ENCODE assay signal across 1 cellular context in genomic region chr19:8513687-8514504, GRCh38.
TF ChIP-seq lines count a peak whose summit lies in the region.

A gene with protein sequence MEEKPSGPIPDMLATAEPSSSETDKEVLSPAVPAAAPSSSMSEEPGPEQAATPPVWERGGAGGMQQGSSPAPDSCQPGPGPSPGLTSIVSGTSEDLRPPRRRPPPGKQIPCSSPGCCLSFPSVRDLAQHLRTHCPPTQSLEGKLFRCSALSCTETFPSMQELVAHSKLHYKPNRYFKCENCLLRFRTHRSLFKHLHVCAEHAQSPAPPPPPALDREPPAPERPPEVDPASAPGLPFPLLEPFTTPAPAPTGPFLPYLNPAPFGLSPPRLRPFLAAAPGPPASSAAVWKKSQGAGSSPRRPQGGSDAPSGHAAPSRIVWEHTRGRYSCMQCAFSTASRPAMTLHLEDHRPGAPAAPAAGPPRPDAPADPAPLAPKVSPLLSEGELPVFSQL (minus strand): TSS chr19:8514167. CDS start chr19:8514046, 121 bp downstream.

TF ChIP-seq in HepG2, 621 proteins besides CTCF, POLR2A, EP300 and RAD21 (continued from another document and continues in another):
- no peak for TF ChIP-seq CERS6 (CRISPR knock-in tag; IDR thresholded peaks at IDR 0.05)
- TF ChIP-seq, protein P1, sequence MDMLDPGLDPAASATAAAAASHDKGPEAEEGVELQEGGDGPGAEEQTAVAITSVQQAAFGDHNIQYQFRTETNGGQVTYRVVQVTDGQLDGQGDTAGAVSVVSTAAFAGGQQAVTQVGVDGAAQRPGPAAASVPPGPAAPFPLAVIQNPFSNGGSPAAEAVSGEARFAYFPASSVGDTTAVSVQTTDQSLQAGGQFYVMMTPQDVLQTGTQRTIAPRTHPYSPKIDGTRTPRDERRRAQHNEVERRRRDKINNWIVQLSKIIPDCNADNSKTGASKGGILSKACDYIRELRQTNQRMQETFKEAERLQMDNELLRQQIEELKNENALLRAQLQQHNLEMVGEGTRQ (IDR thresholded peaks at IDR 0.05; ENCODE audit: low read depth, low read length), result no peak
- TF ChIP-seq, protein P1 (CRISPR knock-in tag; IDR thresholded peaks at IDR 0.05; ENCODE audit: borderline replicate concordance), result no peak
- TF ChIP-seq NCOA1 (CRISPR knock-in tag; IDR thresholded peaks at IDR 0.05), result no peak
- no peak for TF ChIP-seq ZNF468 (CRISPR knock-in tag; IDR thresholded peaks at IDR 0.05)
- TF ChIP-seq ZNF44 (CRISPR knock-in tag; IDR thresholded peaks at IDR 0.05), result no peak
- TF ChIP-seq CBX1 (IDR thresholded peaks at IDR 0.05; ENCODE audit: low read depth), result no peak
- TF ChIP-seq MXD4 (CRISPR knock-in tag; IDR thresholded peaks at IDR 0.05), result no peak; the same call in 1 of the 2 replicates
- TF ChIP-seq FOXJ3 (CRISPR knock-in tag; IDR thresholded peaks at IDR 0.05; ENCODE audit: borderline replicate concordance), result no peak
- TF ChIP-seq JUNB (CRISPR knock-in tag; IDR thresholded peaks at IDR 0.05; ENCODE audit: borderline replicate concordance), result no peak
- peak; percentile 37; the same call in 1 of the 2 replicates for TF ChIP-seq ZNF446 (CRISPR knock-in tag; IDR thresholded peaks at IDR 0.05)
- TF ChIP-seq KLF15 (CRISPR knock-in tag; IDR thresholded peaks at IDR 0.05; ENCODE audit: borderline replicate concordance), result 0 out of 2 replicates have a peak, but pooled peaks have one; percentile 22
- TF ChIP-seq TBX2 (CRISPR knock-in tag; IDR thresholded peaks at IDR 0.05; ENCODE audit: borderline replicate concordance), result peak; percentile 62; the same call in 1 of the 2 replicates
- TF ChIP-seq, protein P2, sequence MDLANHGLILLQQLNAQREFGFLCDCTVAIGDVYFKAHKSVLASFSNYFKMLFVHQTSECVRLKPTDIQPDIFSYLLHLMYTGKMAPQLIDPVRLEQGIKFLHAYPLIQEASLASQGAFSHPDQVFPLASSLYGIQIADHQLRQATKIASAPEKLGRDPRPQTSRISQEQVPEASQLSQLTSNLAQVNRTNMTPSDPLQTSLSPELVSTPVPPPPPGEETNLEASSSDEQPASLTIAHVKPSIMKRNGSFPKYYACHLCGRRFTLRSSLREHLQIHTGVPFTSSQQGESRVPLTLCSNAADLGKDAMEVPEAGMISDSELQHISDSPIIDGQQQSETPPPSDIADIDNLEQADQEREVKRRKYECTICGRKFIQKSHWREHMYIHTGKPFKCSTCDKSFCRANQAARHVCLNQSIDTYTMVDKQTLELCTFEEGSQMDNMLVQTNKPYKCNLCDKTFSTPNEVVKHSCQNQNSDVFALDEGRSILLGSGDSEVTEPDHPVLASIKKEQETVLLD (CRISPR knock-in tag; IDR thresholded peaks at IDR 0.05; ENCODE audit: low read depth), result no peak
- no peak for TF ChIP-seq ZNF780A (CRISPR knock-in tag; IDR thresholded peaks at IDR 0.05)
- TF ChIP-seq ZUFSP (CRISPR knock-in tag; IDR thresholded peaks at IDR 0.05; ENCODE audit: borderline replicate concordance), result no peak
- TF ChIP-seq PRMT3 (CRISPR knock-in tag; IDR thresholded peaks at IDR 0.05; ENCODE audit: borderline replicate concordance, low read depth), result no peak
- TF ChIP-seq, protein P3, sequence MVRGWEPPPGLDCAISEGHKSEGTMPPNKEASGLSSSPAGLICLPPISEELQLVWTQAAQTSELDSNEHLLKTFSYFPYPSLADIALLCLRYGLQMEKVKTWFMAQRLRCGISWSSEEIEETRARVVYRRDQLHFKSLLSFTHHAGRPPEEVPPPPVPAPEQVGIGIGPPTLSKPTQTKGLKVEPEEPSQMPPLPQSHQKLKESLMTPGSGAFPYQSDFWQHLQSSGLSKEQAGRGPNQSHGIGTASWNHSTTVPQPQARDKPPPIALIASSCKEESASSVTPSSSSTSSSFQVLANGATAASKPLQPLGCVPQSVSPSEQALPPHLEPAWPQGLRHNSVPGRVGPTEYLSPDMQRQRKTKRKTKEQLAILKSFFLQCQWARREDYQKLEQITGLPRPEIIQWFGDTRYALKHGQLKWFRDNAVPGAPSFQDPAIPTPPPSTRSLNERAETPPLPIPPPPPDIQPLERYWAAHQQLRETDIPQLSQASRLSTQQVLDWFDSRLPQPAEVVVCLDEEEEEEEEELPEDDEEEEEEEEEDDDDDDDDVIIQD (CRISPR knock-in tag; IDR thresholded peaks at IDR 0.05; ENCODE audit: low read depth), result no peak
- TF ChIP-seq ZFAT (CRISPR knock-in tag; conservative IDR thresholded peaks at IDR 0.05), result no peak
- TF ChIP-seq KDM5B (CRISPR knock-in tag; IDR thresholded peaks at IDR 0.05; ENCODE audit: borderline replicate concordance), result peak; percentile 62; the same call in 1 of the 2 replicates
- peak; percentile 99 for TF ChIP-seq KLF12 (CRISPR knock-in tag; IDR thresholded peaks at IDR 0.05; ENCODE audit: borderline replicate concordance)
- TF ChIP-seq, protein P4, sequence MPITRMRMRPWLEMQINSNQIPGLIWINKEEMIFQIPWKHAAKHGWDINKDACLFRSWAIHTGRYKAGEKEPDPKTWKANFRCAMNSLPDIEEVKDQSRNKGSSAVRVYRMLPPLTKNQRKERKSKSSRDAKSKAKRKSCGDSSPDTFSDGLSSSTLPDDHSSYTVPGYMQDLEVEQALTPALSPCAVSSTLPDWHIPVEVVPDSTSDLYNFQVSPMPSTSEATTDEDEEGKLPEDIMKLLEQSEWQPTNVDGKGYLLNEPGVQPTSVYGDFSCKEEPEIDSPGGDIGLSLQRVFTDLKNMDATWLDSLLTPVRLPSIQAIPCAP (CRISPR knock-in tag; IDR thresholded peaks at IDR 0.05; ENCODE audit: low read depth), result no peak
- TF ChIP-seq, protein P5, sequence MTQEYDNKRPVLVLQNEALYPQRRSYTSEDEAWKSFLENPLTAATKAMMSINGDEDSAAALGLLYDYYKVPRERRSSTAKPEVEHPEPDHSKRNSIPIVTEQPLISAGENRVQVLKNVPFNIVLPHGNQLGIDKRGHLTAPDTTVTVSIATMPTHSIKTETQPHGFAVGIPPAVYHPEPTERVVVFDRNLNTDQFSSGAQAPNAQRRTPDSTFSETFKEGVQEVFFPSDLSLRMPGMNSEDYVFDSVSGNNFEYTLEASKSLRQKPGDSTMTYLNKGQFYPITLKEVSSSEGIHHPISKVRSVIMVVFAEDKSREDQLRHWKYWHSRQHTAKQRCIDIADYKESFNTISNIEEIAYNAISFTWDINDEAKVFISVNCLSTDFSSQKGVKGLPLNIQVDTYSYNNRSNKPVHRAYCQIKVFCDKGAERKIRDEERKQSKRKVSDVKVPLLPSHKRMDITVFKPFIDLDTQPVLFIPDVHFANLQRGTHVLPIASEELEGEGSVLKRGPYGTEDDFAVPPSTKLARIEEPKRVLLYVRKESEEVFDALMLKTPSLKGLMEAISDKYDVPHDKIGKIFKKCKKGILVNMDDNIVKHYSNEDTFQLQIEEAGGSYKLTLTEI (CRISPR knock-in tag; conservative IDR thresholded peaks at IDR 0.05), result no peak
- no peak for TF ChIP-seq RELA (CRISPR knock-in tag; IDR thresholded peaks at IDR 0.05)
- peak; percentile 96 for TF ChIP-seq SPEN (CRISPR knock-in tag; IDR thresholded peaks at IDR 0.05; ENCODE audit: low read depth)
- peak; percentile 84 for TF ChIP-seq YEATS4 (CRISPR knock-in tag; IDR thresholded peaks at IDR 0.05; ENCODE audit: borderline replicate concordance)
- no peak for TF ChIP-seq ZNF775 (CRISPR knock-in tag; IDR thresholded peaks at IDR 0.05; ENCODE audit: borderline replicate concordance)
- no peak for TF ChIP-seq TP53 (CRISPR knock-in tag; conservative IDR thresholded peaks at IDR 0.05)
- TF ChIP-seq, protein P6, sequence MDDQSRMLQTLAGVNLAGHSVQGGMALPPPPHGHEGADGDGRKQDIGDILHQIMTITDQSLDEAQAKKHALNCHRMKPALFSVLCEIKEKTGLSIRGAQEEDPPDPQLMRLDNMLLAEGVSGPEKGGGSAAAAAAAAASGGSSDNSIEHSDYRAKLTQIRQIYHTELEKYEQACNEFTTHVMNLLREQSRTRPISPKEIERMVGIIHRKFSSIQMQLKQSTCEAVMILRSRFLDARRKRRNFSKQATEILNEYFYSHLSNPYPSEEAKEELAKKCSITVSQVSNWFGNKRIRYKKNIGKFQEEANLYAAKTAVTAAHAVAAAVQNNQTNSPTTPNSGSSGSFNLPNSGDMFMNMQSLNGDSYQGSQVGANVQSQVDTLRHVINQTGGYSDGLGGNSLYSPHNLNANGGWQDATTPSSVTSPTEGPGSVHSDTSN (CRISPR knock-in tag; IDR thresholded peaks at IDR 0.05; ENCODE audit: borderline replicate concordance), result 0 out of 2 replicates have a peak, but pooled peaks have one; percentile 44
- 0 out of 2 replicates have a peak, but pooled peaks have one; percentile 45 for TF ChIP-seq ZBTB7A (CRISPR knock-in tag; IDR thresholded peaks at IDR 0.05)
- TF ChIP-seq, protein P7, sequence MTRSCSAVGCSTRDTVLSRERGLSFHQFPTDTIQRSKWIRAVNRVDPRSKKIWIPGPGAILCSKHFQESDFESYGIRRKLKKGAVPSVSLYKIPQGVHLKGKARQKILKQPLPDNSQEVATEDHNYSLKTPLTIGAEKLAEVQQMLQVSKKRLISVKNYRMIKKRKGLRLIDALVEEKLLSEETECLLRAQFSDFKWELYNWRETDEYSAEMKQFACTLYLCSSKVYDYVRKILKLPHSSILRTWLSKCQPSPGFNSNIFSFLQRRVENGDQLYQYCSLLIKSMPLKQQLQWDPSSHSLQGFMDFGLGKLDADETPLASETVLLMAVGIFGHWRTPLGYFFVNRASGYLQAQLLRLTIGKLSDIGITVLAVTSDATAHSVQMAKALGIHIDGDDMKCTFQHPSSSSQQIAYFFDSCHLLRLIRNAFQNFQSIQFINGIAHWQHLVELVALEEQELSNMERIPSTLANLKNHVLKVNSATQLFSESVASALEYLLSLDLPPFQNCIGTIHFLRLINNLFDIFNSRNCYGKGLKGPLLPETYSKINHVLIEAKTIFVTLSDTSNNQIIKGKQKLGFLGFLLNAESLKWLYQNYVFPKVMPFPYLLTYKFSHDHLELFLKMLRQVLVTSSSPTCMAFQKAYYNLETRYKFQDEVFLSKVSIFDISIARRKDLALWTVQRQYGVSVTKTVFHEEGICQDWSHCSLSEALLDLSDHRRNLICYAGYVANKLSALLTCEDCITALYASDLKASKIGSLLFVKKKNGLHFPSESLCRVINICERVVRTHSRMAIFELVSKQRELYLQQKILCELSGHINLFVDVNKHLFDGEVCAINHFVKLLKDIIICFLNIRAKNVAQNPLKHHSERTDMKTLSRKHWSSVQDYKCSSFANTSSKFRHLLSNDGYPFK (CRISPR knock-in tag; IDR thresholded peaks at IDR 0.05; ENCODE audit: borderline replicate concordance), result peak; percentile 32; the same call in 1 of the 2 replicates
- TF ChIP-seq ZFP62 (CRISPR knock-in tag; IDR thresholded peaks at IDR 0.05), result no peak
- 0 out of 2 replicates have a peak, but pooled peaks have one; percentile 37 for TF ChIP-seq ARHGAP35 (CRISPR knock-in tag; IDR thresholded peaks at IDR 0.05; ENCODE audit: borderline replicate concordance)
- peak; percentile 84 for TF ChIP-seq PHF8 (CRISPR knock-in tag; IDR thresholded peaks at IDR 0.05)
- no peak for TF ChIP-seq ZFP36L1 (CRISPR knock-in tag; IDR thresholded peaks at IDR 0.05)
- no peak for TF ChIP-seq STAT5B (CRISPR knock-in tag; IDR thresholded peaks at IDR 0.05)
